In the genomic region with DNA sequence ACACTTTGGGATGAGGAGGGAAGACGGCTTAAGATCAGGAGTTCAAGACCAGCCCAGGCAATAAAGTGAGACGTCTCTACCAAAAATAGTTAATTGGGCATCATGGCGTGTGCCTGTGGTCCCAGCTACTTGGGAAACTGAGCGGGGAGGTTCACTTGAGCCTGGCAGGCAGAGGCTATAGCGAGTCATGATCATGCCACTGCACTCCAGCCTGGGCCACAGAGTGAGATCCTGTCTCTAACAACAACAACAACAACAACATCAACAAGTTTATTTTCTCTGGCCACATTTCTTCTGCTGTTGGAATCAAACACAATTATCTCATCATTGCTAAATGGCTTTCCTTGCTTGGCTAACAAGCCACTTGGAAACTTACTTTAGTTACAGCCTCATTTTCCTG, we compare ENCODE assay signal across 23 cellular contexts. TPM values are rescaled to one million over a fixed set of nuclear protein-coding genes. Genes with fewer than 3 reads are reported as not detected.
DNase-seq lines count a peak whose midpoint lies in the region; ATAC-seq and TF ChIP-seq lines count a peak whose summit lies in the region.
"Had no signal": no experiment of that assay in that cellular context is flagged by ENCODE, and none has a peak within 500 bp of the region (broad histone marks: within the 10 kb centered on the region; RNA-seq: fewer than 3 reads in every experiment).

No MANE protein-coding gene starts in this region.

- H3K27me3 ChIP-seq in ascending aorta: no peaks in the 10 kb centered on the region
- H3K27me3 ChIP-seq: body of pancreas, neutrophil had no signal

- H3K36me3 Mint-ChIP-seq in HFFc6 (ENCODE audit: low read depth): peaks cover 19% of the 10 kb centered on the region

- no peaks in the 10 kb centered on the region for H3K27me3 Mint-ChIP-seq in HFFc6 (ENCODE audit: insufficient read depth)
- H3K27me3 Mint-ChIP-seq: activated naive CD8-positive, alpha-beta T cell treated with anti-CD3 and anti-CD28 coated beads, Interleukin-2, amount 10 ng/mL, durations not matched to agents 7 days and 5 days; CD4-positive, CD25-positive, alpha-beta regulatory T cell; memory B cell; stimulated activated memory B cell treated with anti-CD40 and anti-IgM and Interleukin-4, amounts not matched to agents 10 μg/mL and 1 μg/mL and 100 μg/mL, for 72 hours had no signal

- H3K4me3 ChIP-seq in AG10803 (ENCODE audit: low read length) (no peak overlapping the region), ascending aorta (no peak overlapping the region)
- H3K4me3 ChIP-seq: body of pancreas had no signal

- no peaks in the 10 kb centered on the region for H3K9me3 Mint-ChIP-seq in HFFc6
- H3K9me3 Mint-ChIP-seq: activated naive CD8-positive, alpha-beta T cell treated with anti-CD3 and anti-CD28 coated beads, Interleukin-2, amount 10 ng/mL, durations not matched to agents 7 days and 5 days; CD4-positive, CD25-positive, alpha-beta regulatory T cell; memory B cell; stimulated activated memory B cell treated with anti-CD40 and anti-IgM and Interleukin-4, amounts not matched to agents 10 μg/mL and 1 μg/mL and 100 μg/mL, for 72 hours; T-helper 2 cell treated with Interferon-gamma antibody and Interleukin-4, amounts not matched to agents 5 μg/mL and 100 μg/mL, for 36 hours had no signal

- no peaks in the 10 kb centered on the region for H3K9me3 ChIP-seq in ascending aorta
- H3K9me3 ChIP-seq: body of pancreas, neutrophil had no signal

- intact Hi-C loops in ascending aorta (cut with DNase I) (no loop called here), posterior vena cava (cut with DNase I) (loop anchor here in 1 of 2 donors (5.0 kb wide), 1 partner anchor 321 kb away; no protein-coding TSS in a partner anchor)

- peaks cover 39% of the 10 kb centered on the region for H3K4me1 Mint-ChIP-seq in HFFc6 (ENCODE audit: low read depth)
- H3K4me1 Mint-ChIP-seq: memory B cell had no signal

- peak; percentile 24 for DNase-seq in AG10803 (ENCODE audit: low read depth)
- no peak for DNase-seq in HFFc6
- no peak for DNase-seq in ascending aorta (ENCODE audit: low spot score in 2 of 2)
- DNase-seq in posterior vena cava (ENCODE audit: low spot score): peak; percentile 48
- DNase-seq in NOMO-1 treated with DMSO at 0.1 percent for 48 hours (lab: John Stamatoyannopoulos, UW; ENCODE audit: unreplicated experiment): no peak
- no peak for DNase-seq in SIG-M5 (lab: John Stamatoyannopoulos, UW)
- DNase-seq: activated naive CD8-positive, alpha-beta T cell treated with anti-CD3 and anti-CD28 coated beads, Interleukin-2, amount 10 ng/mL, durations not matched to agents 7 days and 5 days; body of pancreas; CD4-positive, CD25-positive, alpha-beta regulatory T cell; cerebellar nuclear complex; foreskin fibroblast; HCEC 1CT; left colon; NCI-H1092 treated with DMSO at 0.1 percent for 48 hours; NCI-H187 treated with DMSO at 0.1 percent for 48 hours; NCI-H2227 treated with DMSO at 0.1 percent for 48 hours had no signal

- H3K27ac ChIP-seq in ascending aorta: peak overlapping the region; percentile 55 to 58
- H3K27ac ChIP-seq: HL-60, neutrophil, VCaP had no signal

- TF ChIP-seq CTCF in AG10803 (conservative IDR thresholded peaks at IDR 0.05; ENCODE audit: low read length) (no peak), HFFc6 (IDR thresholded peaks at IDR 0.05) (no peak), ascending aorta (IDR thresholded peaks at IDR 0.05) (no peak)

- H3K36me3 ChIP-seq in ascending aorta: peaks cover 10 to 24% of the 10 kb centered on the region in 2 donors

- ATAC-seq in HG03469 (IDR thresholded peaks at IDR 0.05; ENCODE audit: unreplicated experiment): no peak
- ATAC-seq: body of pancreas; left colon; stimulated activated memory B cell treated with anti-CD40 and anti-IgM and Interleukin-4, amounts not matched to agents 10 μg/mL and 1 μg/mL and 100 μg/mL, for 72 hours had no signal

- no peaks in the 10 kb centered on the region for H3K4me1 ChIP-seq in ascending aorta

- H3K4me3 Mint-ChIP-seq in HFFc6: peak overlapping the region; percentile 59
- H3K4me3 Mint-ChIP-seq: activated naive CD8-positive, alpha-beta T cell treated with anti-CD3 and anti-CD28 coated beads, Interleukin-2, amount 10 ng/mL, durations not matched to agents 7 days and 5 days; CD4-positive, CD25-positive, alpha-beta regulatory T cell; memory B cell; stimulated activated memory B cell treated with anti-CD40 and anti-IgM and Interleukin-4, amounts not matched to agents 10 μg/mL and 1 μg/mL and 100 μg/mL, for 72 hours; T-helper 2 cell treated with Interferon-gamma antibody and Interleukin-4, amounts not matched to agents 5 μg/mL and 100 μg/mL, for 36 hours had no signal

- H3K27ac Mint-ChIP-seq in HFFc6: peak overlapping the region; percentile 82
- H3K27ac Mint-ChIP-seq: activated naive CD8-positive, alpha-beta T cell treated with anti-CD3 and anti-CD28 coated beads, Interleukin-2, amount 10 ng/mL, durations not matched to agents 7 days and 5 days; memory B cell; stimulated activated memory B cell treated with anti-CD40 and anti-IgM and Interleukin-4, amounts not matched to agents 10 μg/mL and 1 μg/mL and 100 μg/mL, for 72 hours had no signal

RNA-seq across cellular contexts. Expression of a gene that starts 13.4 kb away (rescaled TPM):
- total RNA-seq in HFFc6 (2021; fragmentation: NEBNext Ultra II Directional; extraction: Animal tissue kit (Norgen Biotek cat#: 25700)): 10 to 100 TPM; 67.2 to 82.4 (median 73.3) TPM
- total RNA-seq in ascending aorta (31.9 TPM), posterior vena cava (10 to 100 TPM; 32.1 to 45.8 TPM)

RNA-seq across cellular contexts. Expression of a gene that starts 32.1 kb away (rescaled TPM):
- total RNA-seq in HFFc6 (2021; fragmentation: NEBNext Ultra II Directional; extraction: Animal tissue kit (Norgen Biotek cat#: 25700)): 10 to 100 TPM; 74.8 to 91.2 (median 83.2) TPM
- total RNA-seq in ascending aorta: 42.6 TPM
- total RNA-seq in posterior vena cava: 10 to 100 TPM; 43.8 to 49.5 TPM

Comparison
In these comparisons a context has a peak if more than half of its experiments do, and no peak if none do; other contexts are left out.
1. DNase-seq: peak in AG10803 (single experiment) and posterior vena cava (single experiment); none in HFFc6 (single experiment), ascending aorta (0 of 2), NOMO-1 treated with DMSO at 0.1 percent for 48 hours (single experiment) and SIG-M5 (single experiment).